8 cellular contexts compared by ENCODE assay signal in genomic region chr9:128819716-128820664, GRCh38. TPM values are rescaled to one million over a fixed set of nuclear protein-coding genes. Genes with fewer than 3 reads are reported as not detected.
DNase-seq lines count a peak whose midpoint lies in the region; ATAC-seq and TF ChIP-seq lines count a peak whose summit lies in the region.

No MANE protein-coding gene starts in this region.

- H3K36me3 ChIP-seq in DOHH2 (ENCODE audit: control insufficient read depth, low read length) (peaks cover 57% of the 10 kb centered on the region), mesodermal cell (ENCODE audit: control insufficient read depth, insufficient read depth, low read length) (peaks cover 27% of the 10 kb centered on the region)

- no peaks in the 10 kb centered on the region for H3K9me2 ChIP-seq in DOHH2 (replicated peaks; ENCODE audit: control insufficient read depth, low read length)

- H3K79me2 ChIP-seq in DOHH2 (ENCODE audit: control insufficient read depth, low read length) = peaks cover 19% of the 10 kb centered on the region

- H3K4me1 ChIP-seq in DOHH2 (ENCODE audit: control insufficient read depth, low read length) (peaks cover 28% of the 10 kb centered on the region), mesodermal cell (ENCODE audit: control insufficient read depth, insufficient read depth, low read length, poor library complexity, severe bottlenecking) (peaks cover 11% of the 10 kb centered on the region)

- peaks cover 24% of the 10 kb centered on the region for H3K4me1 Mint-ChIP-seq in central memory CD8-positive, alpha-beta T cell

- H3K4me3 Mint-ChIP-seq in central memory CD8-positive, alpha-beta T cell = peak overlapping the region; percentile 81

- peak overlapping the region; percentile 89 for H3K4me3 ChIP-seq in DOHH2 (ENCODE audit: low read length)
- peak overlapping the region; percentile 53 for H3K4me3 ChIP-seq in mesodermal cell (ENCODE audit: extremely low read depth, insufficient read depth, low read length, poor library complexity, severe bottlenecking)

- H3K27ac ChIP-seq in DOHH2 (ENCODE audit: low read depth, low read length) (no peak overlapping the region), mesodermal cell (ENCODE audit: low read depth, low read length, severe bottlenecking) (no peak overlapping the region)

- H3K27me3 ChIP-seq in DOHH2 (ENCODE audit: control insufficient read depth, low read length) = no peaks in the 10 kb centered on the region

- no peaks in the 10 kb centered on the region for H3F3A ChIP-seq in DOHH2 (ENCODE audit: control insufficient read depth, insufficient read depth)

- H3K4me2 ChIP-seq in DOHH2 (ENCODE audit: low read length) = peak overlapping the region; percentile 98

- no peak for TF ChIP-seq CTCF in DOHH2 (IDR thresholded peaks at IDR 0.05; ENCODE audit: low read depth, low read length, poor library complexity, severe bottlenecking)

- no peaks in the 10 kb centered on the region for H3K9me3 Mint-ChIP-seq in central memory CD8-positive, alpha-beta T cell

- DNase-seq in NCI-H510A (lab: John Stamatoyannopoulos, UW) = peak; percentile 68
- DNase-seq in central memory CD8-positive, alpha-beta T cell (ENCODE audit: low spot score in 2 of 2) = no peak
- DNase-seq in HuH-7.5 (ENCODE audit: low spot score) = no peak
- no peak for DNase-seq in foreskin melanocyte

- no peak for ATAC-seq in central memory CD8-positive, alpha-beta T cell (replicated peaks; ENCODE audit: extremely low read depth, poor library complexity, severe bottlenecking)
- no peak for ATAC-seq in HG03175 (IDR thresholded peaks at IDR 0.05; ENCODE audit: unreplicated experiment)
- ATAC-seq in GM18511 (IDR thresholded peaks at IDR 0.05; ENCODE audit: unreplicated experiment) = no peak

- peak overlapping the region; percentile 69 for H3K27ac Mint-ChIP-seq in central memory CD8-positive, alpha-beta T cell (ENCODE audit: low read depth)

- peaks cover 22% of the 10 kb centered on the region for H3K36me3 Mint-ChIP-seq in central memory CD8-positive, alpha-beta T cell (ENCODE audit: insufficient read depth)

- H3K9me3 ChIP-seq in DOHH2 (ENCODE audit: control insufficient read depth, insufficient read depth, low read length) = no peaks in the 10 kb centered on the region
- peaks cover 3% of the 10 kb centered on the region for H3K9me3 ChIP-seq in mesodermal cell (ENCODE audit: control insufficient read depth, low read length)

- 72 to 79% methylated on average over 12 to 13 of the region's 18 CpGs for WGBS in mesodermal cell (ENCODE audit: insufficient coverage in 2 of 2), 2 experiments

- no peaks in the 10 kb centered on the region for H3K27me3 Mint-ChIP-seq in central memory CD8-positive, alpha-beta T cell

- H4K20me1 ChIP-seq in DOHH2 (ENCODE audit: control insufficient read depth, insufficient read depth, low read depth, low read length) = no peaks in the 10 kb centered on the region

RNA-seq across cellular contexts. Expression of gene ENDOG, which starts 1.7 kb away (rescaled TPM):
- 13.0 TPM for polyA plus RNA-seq in mesodermal cell (2013, experiment 1 of 2)
- 13.5 TPM for polyA plus RNA-seq in mesodermal cell (2013, experiment 2 of 2)

RNA-seq across cellular contexts. Expression of gene SPOUT1, which starts 9.6 kb away (rescaled TPM):
- polyA plus RNA-seq in mesodermal cell (2013, experiment 1 of 2) = 23.0 TPM
- polyA plus RNA-seq in mesodermal cell (2013, experiment 2 of 2) = 18.2 TPM

RNA-seq across cellular contexts. Expression of gene TBC1D13, which starts 32.9 kb away (rescaled TPM):
- polyA plus RNA-seq in mesodermal cell (2013, experiment 1 of 2) = 25.5 TPM
- 19.7 TPM for polyA plus RNA-seq in mesodermal cell (2013, experiment 2 of 2)

RNA-seq across cellular contexts. Expression of gene ZER1, which starts 48.3 kb away (rescaled TPM):
- polyA plus RNA-seq in mesodermal cell (2013, experiment 1 of 2) = 33.4 TPM
- 25.1 TPM for polyA plus RNA-seq in mesodermal cell (2013, experiment 2 of 2)
